In the genomic region with DNA sequence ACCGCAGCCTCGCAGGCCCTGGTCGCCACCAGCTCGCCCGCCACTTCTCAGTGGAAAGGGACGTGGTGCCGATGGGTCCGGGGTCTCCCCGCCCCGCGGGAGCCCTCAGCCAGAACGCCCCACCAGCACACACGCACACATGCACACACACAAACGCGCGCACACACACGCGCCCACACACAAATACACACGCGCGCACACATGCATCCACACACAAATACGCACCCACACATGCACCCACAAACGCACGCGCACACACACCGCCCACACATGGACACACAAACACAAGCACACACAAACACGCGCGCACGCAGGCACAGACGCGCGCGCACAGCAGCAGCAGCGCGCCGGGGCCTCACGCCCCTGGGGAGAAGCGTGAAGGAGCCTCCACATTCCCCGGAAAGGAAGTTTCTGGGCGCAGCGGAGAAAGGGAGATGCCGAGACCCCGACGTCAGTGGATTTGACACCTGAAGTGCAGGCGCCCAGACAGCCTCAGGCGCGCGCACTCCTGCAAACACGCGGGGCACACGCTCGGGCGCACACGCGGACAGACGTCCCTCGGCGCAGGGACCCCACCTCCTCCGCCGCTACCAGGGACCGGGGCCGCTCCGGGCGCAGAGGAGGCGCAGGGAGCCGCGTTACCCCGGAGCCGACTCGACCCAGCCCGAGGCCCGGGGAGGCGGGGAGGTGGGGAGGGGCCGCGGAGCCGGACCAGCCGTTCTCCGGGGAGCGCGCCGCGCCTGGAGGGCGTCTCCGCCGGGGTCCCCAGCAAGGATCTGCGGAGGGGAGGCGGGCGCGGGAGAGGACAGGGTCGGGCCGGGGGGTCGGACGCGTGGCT, we compare ENCODE assay signal across 1 cellular context.
TF ChIP-seq lines count a peak whose summit lies in the region.

No MANE protein-coding gene starts in this region.

TF ChIP-seq in HEK293, 187 proteins besides CTCF, POLR2A, EP300 and RAD21 (continued from another document and continues in another):
- TF ChIP-seq, protein P1, sequence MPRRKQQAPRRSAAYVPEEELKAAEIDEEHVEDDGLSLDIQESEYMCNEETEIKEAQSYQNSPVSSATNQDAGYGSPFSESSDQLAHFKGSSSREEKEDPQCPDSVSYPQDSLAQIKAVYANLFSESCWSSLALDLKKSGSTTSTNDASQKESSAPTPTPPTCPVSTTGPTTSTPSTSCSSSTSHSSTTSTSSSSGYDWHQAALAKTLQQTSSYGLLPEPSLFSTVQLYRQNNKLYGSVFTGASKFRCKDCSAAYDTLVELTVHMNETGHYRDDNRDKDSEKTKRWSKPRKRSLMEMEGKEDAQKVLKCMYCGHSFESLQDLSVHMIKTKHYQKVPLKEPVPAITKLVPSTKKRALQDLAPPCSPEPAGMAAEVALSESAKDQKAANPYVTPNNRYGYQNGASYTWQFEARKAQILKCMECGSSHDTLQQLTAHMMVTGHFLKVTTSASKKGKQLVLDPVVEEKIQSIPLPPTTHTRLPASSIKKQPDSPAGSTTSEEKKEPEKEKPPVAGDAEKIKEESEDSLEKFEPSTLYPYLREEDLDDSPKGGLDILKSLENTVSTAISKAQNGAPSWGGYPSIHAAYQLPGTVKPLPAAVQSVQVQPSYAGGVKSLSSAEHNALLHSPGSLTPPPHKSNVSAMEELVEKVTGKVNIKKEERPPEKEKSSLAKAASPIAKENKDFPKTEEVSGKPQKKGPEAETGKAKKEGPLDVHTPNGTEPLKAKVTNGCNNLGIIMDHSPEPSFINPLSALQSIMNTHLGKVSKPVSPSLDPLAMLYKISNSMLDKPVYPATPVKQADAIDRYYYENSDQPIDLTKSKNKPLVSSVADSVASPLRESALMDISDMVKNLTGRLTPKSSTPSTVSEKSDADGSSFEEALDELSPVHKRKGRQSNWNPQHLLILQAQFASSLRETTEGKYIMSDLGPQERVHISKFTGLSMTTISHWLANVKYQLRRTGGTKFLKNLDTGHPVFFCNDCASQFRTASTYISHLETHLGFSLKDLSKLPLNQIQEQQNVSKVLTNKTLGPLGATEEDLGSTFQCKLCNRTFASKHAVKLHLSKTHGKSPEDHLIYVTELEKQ (tag by site-specific recombination; IDR thresholded peaks at IDR 0.05; ENCODE audit: borderline replicate concordance): no peak
- TF ChIP-seq, protein P2, sequence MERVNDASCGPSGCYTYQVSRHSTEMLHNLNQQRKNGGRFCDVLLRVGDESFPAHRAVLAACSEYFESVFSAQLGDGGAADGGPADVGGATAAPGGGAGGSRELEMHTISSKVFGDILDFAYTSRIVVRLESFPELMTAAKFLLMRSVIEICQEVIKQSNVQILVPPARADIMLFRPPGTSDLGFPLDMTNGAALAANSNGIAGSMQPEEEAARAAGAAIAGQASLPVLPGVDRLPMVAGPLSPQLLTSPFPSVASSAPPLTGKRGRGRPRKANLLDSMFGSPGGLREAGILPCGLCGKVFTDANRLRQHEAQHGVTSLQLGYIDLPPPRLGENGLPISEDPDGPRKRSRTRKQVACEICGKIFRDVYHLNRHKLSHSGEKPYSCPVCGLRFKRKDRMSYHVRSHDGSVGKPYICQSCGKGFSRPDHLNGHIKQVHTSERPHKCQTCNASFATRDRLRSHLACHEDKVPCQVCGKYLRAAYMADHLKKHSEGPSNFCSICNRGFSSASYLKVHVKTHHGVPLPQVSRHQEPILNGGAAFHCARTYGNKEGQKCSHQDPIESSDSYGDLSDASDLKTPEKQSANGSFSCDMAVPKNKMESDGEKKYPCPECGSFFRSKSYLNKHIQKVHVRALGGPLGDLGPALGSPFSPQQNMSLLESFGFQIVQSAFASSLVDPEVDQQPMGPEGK (tag by site-specific recombination; IDR thresholded peaks at IDR 0.05): peak; percentile 43; the same call in 1 of the 2 replicates
- TF ChIP-seq, protein P3, sequence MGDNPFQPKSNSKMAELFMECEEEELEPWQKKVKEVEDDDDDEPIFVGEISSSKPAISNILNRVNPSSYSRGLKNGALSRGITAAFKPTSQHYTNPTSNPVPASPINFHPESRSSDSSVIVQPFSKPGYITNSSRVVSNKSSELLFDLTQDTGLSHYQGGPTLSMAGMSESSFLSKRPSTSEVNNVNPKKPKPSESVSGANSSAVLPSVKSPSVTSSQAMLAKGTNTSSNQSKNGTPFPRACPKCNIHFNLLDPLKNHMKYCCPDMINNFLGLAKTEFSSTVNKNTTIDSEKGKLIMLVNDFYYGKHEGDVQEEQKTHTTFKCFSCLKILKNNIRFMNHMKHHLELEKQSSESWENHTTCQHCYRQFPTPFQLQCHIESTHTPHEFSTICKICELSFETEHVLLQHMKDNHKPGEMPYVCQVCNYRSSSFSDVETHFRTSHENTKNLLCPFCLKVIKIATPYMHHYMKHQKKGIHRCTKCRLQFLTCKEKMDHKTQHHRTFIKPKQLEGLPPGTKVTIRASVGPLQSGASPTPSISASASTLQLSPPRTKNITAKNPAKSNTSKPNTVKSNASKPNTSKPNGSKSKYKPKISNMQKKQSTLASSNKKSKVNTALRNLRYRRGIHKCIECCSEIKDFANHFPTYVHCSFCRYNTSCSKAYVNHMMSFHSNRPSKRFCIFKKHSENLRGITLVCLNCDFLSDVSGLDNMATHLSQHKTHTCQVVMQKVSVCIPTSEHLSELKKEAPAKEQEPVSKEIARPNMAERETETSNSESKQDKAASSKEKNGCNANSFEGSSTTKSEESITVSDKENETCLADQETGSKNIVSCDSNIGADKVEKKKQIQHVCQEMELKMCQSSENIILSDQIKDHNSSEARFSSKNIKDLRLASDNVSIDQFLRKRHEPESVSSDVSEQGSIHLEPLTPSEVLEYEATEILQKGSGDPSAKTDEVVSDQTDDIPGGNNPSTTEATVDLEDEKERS (tag by site-specific recombination; IDR thresholded peaks at IDR 0.05): no peak
- TF ChIP-seq ZNF660 (tag by site-specific recombination; IDR thresholded peaks at IDR 0.05) (no peak), EGR2 (tag by site-specific recombination; IDR thresholded peaks at IDR 0.05; ENCODE audit: low read depth) (peak; percentile 99), ZNF571 (tag by site-specific recombination; IDR thresholded peaks at IDR 0.05) (no peak), ZNF792 (tag by site-specific recombination; IDR thresholded peaks at IDR 0.05) (no peak), ZNF211 (tag by site-specific recombination; IDR thresholded peaks at IDR 0.05; ENCODE audit: low read depth) (no peak), ZNF37A (tag by site-specific recombination; IDR thresholded peaks at IDR 0.05) (no peak), ZNF132 (tag by site-specific recombination; IDR thresholded peaks at IDR 0.05; ENCODE audit: borderline replicate concordance) (no peak), ZNF350 (tag by site-specific recombination; IDR thresholded peaks at IDR 0.05) (no peak), ZNF266 (tag by site-specific recombination; IDR thresholded peaks at IDR 0.05; ENCODE audit: low read depth) (0 out of 2 replicates have a peak, but pooled peaks have one; percentile 23), ZNF366 (tag by site-specific recombination; conservative IDR thresholded peaks at IDR 0.05) (no peak), GLIS2 (tag by site-specific recombination; IDR thresholded peaks at IDR 0.05) (peak; percentile 67), ZNF394 (tag by site-specific recombination; IDR thresholded peaks at IDR 0.05; ENCODE audit: borderline replicate concordance) (peak; percentile 77; the same call in 1 of the 2 replicates), ZNF221 (tag by site-specific recombination; IDR thresholded peaks at IDR 0.05; ENCODE audit: borderline replicate concordance) (no peak), ZFP41 (tag by site-specific recombination; IDR thresholded peaks at IDR 0.05; ENCODE audit: borderline replicate concordance) (no peak), ZNF140 (tag by site-specific recombination; IDR thresholded peaks at IDR 0.05) (no peak), ZNF146 (tag by site-specific recombination; IDR thresholded peaks at IDR 0.05) (no peak)
- TF ChIP-seq, protein P4, sequence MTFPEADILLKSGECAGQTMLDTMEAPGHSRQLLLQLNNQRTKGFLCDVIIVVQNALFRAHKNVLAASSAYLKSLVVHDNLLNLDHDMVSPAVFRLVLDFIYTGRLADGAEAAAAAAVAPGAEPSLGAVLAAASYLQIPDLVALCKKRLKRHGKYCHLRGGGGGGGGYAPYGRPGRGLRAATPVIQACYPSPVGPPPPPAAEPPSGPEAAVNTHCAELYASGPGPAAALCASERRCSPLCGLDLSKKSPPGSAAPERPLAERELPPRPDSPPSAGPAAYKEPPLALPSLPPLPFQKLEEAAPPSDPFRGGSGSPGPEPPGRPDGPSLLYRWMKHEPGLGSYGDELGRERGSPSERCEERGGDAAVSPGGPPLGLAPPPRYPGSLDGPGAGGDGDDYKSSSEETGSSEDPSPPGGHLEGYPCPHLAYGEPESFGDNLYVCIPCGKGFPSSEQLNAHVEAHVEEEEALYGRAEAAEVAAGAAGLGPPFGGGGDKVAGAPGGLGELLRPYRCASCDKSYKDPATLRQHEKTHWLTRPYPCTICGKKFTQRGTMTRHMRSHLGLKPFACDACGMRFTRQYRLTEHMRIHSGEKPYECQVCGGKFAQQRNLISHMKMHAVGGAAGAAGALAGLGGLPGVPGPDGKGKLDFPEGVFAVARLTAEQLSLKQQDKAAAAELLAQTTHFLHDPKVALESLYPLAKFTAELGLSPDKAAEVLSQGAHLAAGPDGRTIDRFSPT (tag by site-specific recombination; IDR thresholded peaks at IDR 0.05): no peak
- TF ChIP-seq, protein P5, sequence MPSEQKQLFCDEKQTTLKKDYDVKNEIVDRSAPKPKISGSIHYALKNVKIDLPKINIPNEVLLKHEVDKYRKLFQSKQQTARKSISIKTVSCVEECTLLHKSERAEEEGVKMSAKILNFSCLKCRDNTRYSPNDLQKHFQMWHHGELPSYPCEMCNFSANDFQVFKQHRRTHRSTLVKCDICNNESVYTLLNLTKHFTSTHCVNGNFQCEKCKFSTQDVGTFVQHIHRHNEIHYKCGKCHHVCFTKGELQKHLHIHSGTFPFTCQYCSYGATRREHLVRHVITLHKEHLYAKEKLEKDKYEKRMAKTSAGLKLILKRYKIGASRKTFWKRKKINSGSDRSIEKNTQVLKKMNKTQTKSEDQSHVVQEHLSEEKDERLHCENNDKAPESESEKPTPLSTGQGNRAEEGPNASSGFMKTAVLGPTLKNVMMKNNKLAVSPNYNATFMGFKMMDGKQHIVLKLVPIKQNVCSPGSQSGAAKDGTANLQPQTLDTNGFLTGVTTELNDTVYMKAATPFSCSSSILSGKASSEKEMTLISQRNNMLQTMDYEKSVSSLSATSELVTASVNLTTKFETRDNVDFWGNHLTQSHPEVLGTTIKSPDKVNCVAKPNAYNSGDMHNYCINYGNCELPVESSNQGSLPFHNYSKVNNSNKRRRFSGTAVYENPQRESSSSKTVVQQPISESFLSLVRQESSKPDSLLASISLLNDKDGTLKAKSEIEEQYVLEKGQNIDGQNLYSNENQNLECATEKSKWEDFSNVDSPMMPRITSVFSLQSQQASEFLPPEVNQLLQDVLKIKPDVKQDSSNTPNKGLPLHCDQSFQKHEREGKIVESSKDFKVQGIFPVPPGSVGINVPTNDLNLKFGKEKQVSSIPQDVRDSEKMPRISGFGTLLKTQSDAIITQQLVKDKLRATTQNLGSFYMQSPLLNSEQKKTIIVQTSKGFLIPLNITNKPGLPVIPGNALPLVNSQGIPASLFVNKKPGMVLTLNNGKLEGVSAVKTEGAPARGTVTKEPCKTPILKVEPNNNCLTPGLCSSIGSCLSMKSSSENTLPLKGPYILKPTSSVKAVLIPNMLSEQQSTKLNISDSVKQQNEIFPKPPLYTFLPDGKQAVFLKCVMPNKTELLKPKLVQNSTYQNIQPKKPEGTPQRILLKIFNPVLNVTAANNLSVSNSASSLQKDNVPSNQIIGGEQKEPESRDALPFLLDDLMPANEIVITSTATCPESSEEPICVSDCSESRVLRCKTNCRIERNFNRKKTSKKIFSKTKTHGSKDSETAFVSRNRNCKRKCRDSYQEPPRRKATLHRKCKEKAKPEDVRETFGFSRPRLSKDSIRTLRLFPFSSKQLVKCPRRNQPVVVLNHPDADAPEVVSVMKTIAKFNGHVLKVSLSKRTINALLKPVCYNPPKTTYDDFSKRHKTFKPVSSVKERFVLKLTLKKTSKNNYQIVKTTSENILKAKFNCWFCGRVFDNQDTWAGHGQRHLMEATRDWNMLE (tag by site-specific recombination; conservative IDR thresholded peaks at IDR 0.05; ENCODE audit: low read depth): no peak
- TF ChIP-seq, protein P6, sequence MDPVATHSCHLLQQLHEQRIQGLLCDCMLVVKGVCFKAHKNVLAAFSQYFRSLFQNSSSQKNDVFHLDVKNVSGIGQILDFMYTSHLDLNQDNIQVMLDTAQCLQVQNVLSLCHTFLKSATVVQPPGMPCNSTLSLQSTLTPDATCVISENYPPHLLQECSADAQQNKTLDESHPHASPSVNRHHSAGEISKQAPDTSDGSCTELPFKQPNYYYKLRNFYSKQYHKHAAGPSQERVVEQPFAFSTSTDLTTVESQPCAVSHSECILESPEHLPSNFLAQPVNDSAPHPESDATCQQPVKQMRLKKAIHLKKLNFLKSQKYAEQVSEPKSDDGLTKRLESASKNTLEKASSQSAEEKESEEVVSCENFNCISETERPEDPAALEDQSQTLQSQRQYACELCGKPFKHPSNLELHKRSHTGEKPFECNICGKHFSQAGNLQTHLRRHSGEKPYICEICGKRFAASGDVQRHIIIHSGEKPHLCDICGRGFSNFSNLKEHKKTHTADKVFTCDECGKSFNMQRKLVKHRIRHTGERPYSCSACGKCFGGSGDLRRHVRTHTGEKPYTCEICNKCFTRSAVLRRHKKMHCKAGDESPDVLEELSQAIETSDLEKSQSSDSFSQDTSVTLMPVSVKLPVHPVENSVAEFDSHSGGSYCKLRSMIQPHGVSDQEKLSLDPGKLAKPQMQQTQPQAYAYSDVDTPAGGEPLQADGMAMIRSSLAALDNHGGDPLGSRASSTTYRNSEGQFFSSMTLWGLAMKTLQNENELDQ (tag by site-specific recombination; IDR thresholded peaks at IDR 0.05; ENCODE audit: low read depth): no peak
- TF ChIP-seq, protein P7, sequence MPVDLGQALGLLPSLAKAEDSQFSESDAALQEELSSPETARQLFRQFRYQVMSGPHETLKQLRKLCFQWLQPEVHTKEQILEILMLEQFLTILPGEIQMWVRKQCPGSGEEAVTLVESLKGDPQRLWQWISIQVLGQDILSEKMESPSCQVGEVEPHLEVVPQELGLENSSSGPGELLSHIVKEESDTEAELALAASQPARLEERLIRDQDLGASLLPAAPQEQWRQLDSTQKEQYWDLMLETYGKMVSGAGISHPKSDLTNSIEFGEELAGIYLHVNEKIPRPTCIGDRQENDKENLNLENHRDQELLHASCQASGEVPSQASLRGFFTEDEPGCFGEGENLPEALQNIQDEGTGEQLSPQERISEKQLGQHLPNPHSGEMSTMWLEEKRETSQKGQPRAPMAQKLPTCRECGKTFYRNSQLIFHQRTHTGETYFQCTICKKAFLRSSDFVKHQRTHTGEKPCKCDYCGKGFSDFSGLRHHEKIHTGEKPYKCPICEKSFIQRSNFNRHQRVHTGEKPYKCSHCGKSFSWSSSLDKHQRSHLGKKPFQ (tag by site-specific recombination; IDR thresholded peaks at IDR 0.05): no peak
- TF ChIP-seq, protein P8, sequence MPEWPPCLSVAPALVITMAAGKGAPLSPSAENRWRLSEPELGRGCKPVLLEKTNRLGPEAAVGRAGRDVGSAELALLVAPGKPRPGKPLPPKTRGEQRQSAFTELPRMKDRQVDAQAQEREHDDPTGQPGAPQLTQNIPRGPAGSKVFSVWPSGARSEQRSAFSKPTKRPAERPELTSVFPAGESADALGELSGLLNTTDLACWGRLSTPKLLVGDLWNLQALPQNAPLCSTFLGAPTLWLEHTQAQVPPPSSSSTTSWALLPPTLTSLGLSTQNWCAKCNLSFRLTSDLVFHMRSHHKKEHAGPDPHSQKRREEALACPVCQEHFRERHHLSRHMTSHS (tag by site-specific recombination; IDR thresholded peaks at IDR 0.05): peak; percentile 56; the same call in 1 of the 2 replicates
